In genomic region chr6:37314803-37315515, GRCh38 we compare ENCODE assay signal across 8 cellular contexts. TPM values are rescaled to one million over a fixed set of nuclear protein-coding genes. Genes with fewer than 3 reads are reported as not detected.
DNase-seq lines count a peak whose midpoint lies in the region; ATAC-seq, FAIRE-seq and TF ChIP-seq lines count a peak whose summit lies in the region.

No MANE protein-coding gene starts in this region.

- TF ChIP-seq CTCF in DND-41 (IDR thresholded peaks at IDR 0.05; ENCODE audit: borderline replicate concordance, extremely low read depth, low read length, poor library complexity, severe bottlenecking), result peak; percentile 84
- TF ChIP-seq CTCF in KMS-11 (conservative IDR thresholded peaks at IDR 0.05; ENCODE audit: low read depth, low read length), result peak; percentile 63
- TF ChIP-seq CTCF in colonic mucosa (IDR thresholded peaks at IDR 0.05), result no peak

- POLR2A ChIA-PET in T-cell (lab: Charles Lee), result no interaction called here

- no peaks in the 10 kb centered on the region for H4K20me1 ChIP-seq in DND-41 (ENCODE audit: insufficient read depth, low read length)
- no peaks in the 10 kb centered on the region for H4K20me1 ChIP-seq in KMS-11 (ENCODE audit: insufficient read depth)

- H3K36me3 ChIP-seq in DND-41 (ENCODE audit: insufficient read depth, low read length) (peaks cover 83% of the 10 kb centered on the region), KMS-11 (ENCODE audit: insufficient read depth) (no peaks in the 10 kb centered on the region), colonic mucosa (peaks cover 6% of the 10 kb centered on the region)

- H3K9me3 ChIP-seq in DND-41 (ENCODE audit: insufficient read depth, low read length, severe bottlenecking) (no peaks in the 10 kb centered on the region), colonic mucosa (no peaks in the 10 kb centered on the region)

- H3K9ac ChIP-seq in DND-41 (ENCODE audit: low read depth, low read length), result no peak overlapping the region
- no peak overlapping the region for H3K9ac ChIP-seq in KMS-11
- H3K9ac ChIP-seq in colonic mucosa (ENCODE audit: low read depth in 2 of 2, low read length in 2 of 2), result no peak overlapping the region

- H3K4me2 ChIP-seq in DND-41 (ENCODE audit: insufficient read depth, low read length) (no peak overlapping the region), KMS-11 (no peak overlapping the region)

- H3K79me2 ChIP-seq in DND-41 (ENCODE audit: insufficient read depth, low read length), result no peaks in the 10 kb centered on the region; the same call in 1 of the 2 replicates
- H3K79me2 ChIP-seq in KMS-11 (ENCODE audit: insufficient read depth, low read depth), result no peaks in the 10 kb centered on the region

- peak; percentile 70 for DNase-seq in DND-41
- DNase-seq in T-cell, result peak in 23 of 34 experiments; percentile 2 to 27 (median 11)
- DNase-seq in colonic mucosa, result peak; percentile 28
- DNase-seq in myocyte (ENCODE audit: low read depth), result peak; percentile 61
- no peak for DNase-seq in frontal cortex (ENCODE audit: low spot score in 2 of 2)

- no peaks in the 10 kb centered on the region for H3K9me3 Mint-ChIP-seq in T-cell

- H3K27ac Mint-ChIP-seq in T-cell, result no peak overlapping the region

- CTCF ChIA-PET in T-cell (lab: Charles Lee), result interaction anchor here in 1 of 2 donors (0.5 to 1.1 kb wide), 3 partner anchors 90 to 298 kb away, joined by 3 to 4 read pairs (median 4); no protein-coding TSS in a partner anchor

- H3K4me3 Mint-ChIP-seq in T-cell, result no peak overlapping the region

- ATAC-seq in DND-41 (ENCODE audit: insufficient read depth, low read depth) (peak; percentile 87), T-cell (replicated peaks in 1 of 4) (peak; percentile 34 to 59 (median 50)), GM18505 (IDR thresholded peaks at IDR 0.05; ENCODE audit: unreplicated experiment) (no peak), HG03280 (IDR thresholded peaks at IDR 0.05; ENCODE audit: unreplicated experiment) (no peak)

- H3K27me3 Mint-ChIP-seq in T-cell, result no peaks in the 10 kb centered on the region

- intact Hi-C loops in colonic mucosa (cut with DNase I), result no loop called here

- no peaks in the 10 kb centered on the region for H3K27me3 ChIP-seq in DND-41 (ENCODE audit: insufficient read depth, low read length, poor library complexity)
- H3K27me3 ChIP-seq in KMS-11 (ENCODE audit: insufficient read depth, low read depth), result no peaks in the 10 kb centered on the region
- no peaks in the 10 kb centered on the region for H3K27me3 ChIP-seq in colonic mucosa

- no peak for TF ChIP-seq POLR2A in GM18505 (IDR thresholded peaks at IDR 0.05; ENCODE audit: borderline replicate concordance, extremely low read depth, insufficient read depth, insufficient read length)

- H3K27ac ChIP-seq in DND-41 (ENCODE audit: low read length), result peak overlapping the region; percentile 45
- no peak overlapping the region for H3K27ac ChIP-seq in KMS-11
- H3K27ac ChIP-seq in colonic mucosa, result no peak overlapping the region

- H3K4me3 ChIP-seq in DND-41 (ENCODE audit: low read depth in 1 of 2, low read length in 2 of 2), result no peak overlapping the region
- no peak overlapping the region for H3K4me3 ChIP-seq in KMS-11 (IDR thresholded peaks at IDR 0.05; ENCODE audit: insufficient read depth, low read depth, low read length)
- H3K4me3 ChIP-seq in colonic mucosa, result no peak overlapping the region

- H3K4me1 ChIP-seq in DND-41 (ENCODE audit: insufficient read depth, low read length) (peaks cover 17% of the 10 kb centered on the region), KMS-11 (ENCODE audit: low read depth, poor library complexity, severe bottlenecking) (peaks cover 4% of the 10 kb centered on the region), colonic mucosa (no peaks in the 10 kb centered on the region)

- peaks cover 29% of the 10 kb centered on the region for H3K36me3 Mint-ChIP-seq in T-cell

- H2AFZ ChIP-seq in DND-41 (ENCODE audit: low read depth, low read length) (no peak overlapping the region), KMS-11 (ENCODE audit: low read depth) (no peak overlapping the region)

- no peak for FAIRE-seq in frontal cortex (lab: Jason Lieb, UNC)

- H3K4me1 Mint-ChIP-seq in T-cell, result peaks cover 0 to 9% (median 0%) of the 10 kb centered on the region in 3 donors

RNA-seq across cellular contexts. Expression of gene RNF8, which starts 38.8 kb away (rescaled TPM):
- total RNA-seq in T-cell (10 to 100 TPM; 10.6 to 18.5 (median 15.2) TPM), colonic mucosa (10 to 100 TPM; 12.2 to 17.3 TPM), myocyte (14.0 and 21.5 TPM in 2 replicates), frontal cortex (24.1 TPM)
- 12.6 TPM for polyA plus RNA-seq in myocyte (2012)

RNA-seq across cellular contexts. Expression of gene TMEM217, which starts 57.0 kb away (rescaled TPM):
- total RNA-seq in T-cell (1 to 10 TPM in 1 of 5 donors, under 1 TPM in 4; 0.22 to 1.3 (median 0.49) TPM), colonic mucosa (1 to 10 TPM in 1 of 2 donors, under 1 TPM in 1; 0.62 to 1.2 TPM), myocyte (0.35 and 1.0 TPM in 2 replicates), frontal cortex (1.2 TPM)
- polyA plus RNA-seq in myocyte (2012), result 5.4 TPM

RNA-seq across cellular contexts. Expression of gene TBC1D22B, which starts 57.4 kb away (rescaled TPM):
- total RNA-seq in T-cell (10 to 100 TPM in 3 of 5 donors, 1 to 10 TPM in 2; 9.5 to 12.6 (median 10.7) TPM), colonic mucosa (10 to 100 TPM; 13.3 to 15.2 TPM), myocyte (8.4 and 9.8 TPM in 2 replicates), frontal cortex (8.2 TPM)
- polyA plus RNA-seq in myocyte (2012), result 10.6 TPM

Comparison
In these comparisons a context has a peak if more than half of its experiments do, and no peak if none do; other contexts are left out.
1. ATAC-seq: peak in DND-41 (single experiment) and T-cell (4 of 4); none in GM18505 (single experiment) and HG03280 (single experiment).
2. DNase-seq: peak in DND-41 (single experiment), T-cell (23 of 34), colonic mucosa (single experiment) and myocyte (single experiment); none in frontal cortex (0 of 2).